8 cellular contexts compared by ENCODE assay signal in genomic region chr1:67700692-67701410, GRCh38. TPM values are rescaled to one million over a fixed set of nuclear protein-coding genes. Genes with fewer than 3 reads are reported as not detected.
DNase-seq lines count a peak whose midpoint lies in the region; ATAC-seq, FAIRE-seq and TF ChIP-seq lines count a peak whose summit lies in the region.

No MANE protein-coding gene starts in this region.

- H3K9ac ChIP-seq in Karpas-422 (ENCODE audit: low read length) = no peak overlapping the region

- H3K36me3 ChIP-seq in pancreas = peaks cover 0 to 5% (median 0%) of the 10 kb centered on the region in 3 donors
- no peaks in the 10 kb centered on the region for H3K36me3 ChIP-seq in Karpas-422 (ENCODE audit: insufficient read depth, low read length)

- no peak overlapping the region for H3K27ac ChIP-seq in pancreas
- H3K27ac ChIP-seq in Karpas-422 (ENCODE audit: low read length) = no peak overlapping the region

- no peak overlapping the region for H3K4me3 ChIP-seq in cardiac fibroblast (replicated peaks in 1 of 2; ENCODE audit: low read depth in 2 of 2, low read length in 2 of 2)
- no peak overlapping the region for H3K4me3 ChIP-seq in pancreas
- H3K4me3 ChIP-seq in Karpas-422 (ENCODE audit: low read length) = no peak overlapping the region

- intact Hi-C loops in pancreas (cut with DNase I) = no loop called here
- intact Hi-C loops in head of caudate nucleus (cut with DNase I) = no loop called here

- TF ChIP-seq CTCF in cardiac fibroblast (IDR thresholded peaks at IDR 0.05; ENCODE audit: low read depth, low read length) (peak; percentile 36), pancreas (IDR thresholded peaks at IDR 0.05) (no peak)

- H3K4me1 ChIP-seq in pancreas (no peaks in the 10 kb centered on the region), Karpas-422 (ENCODE audit: low read length) (no peaks in the 10 kb centered on the region)

- H3K4me2 ChIP-seq in Karpas-422 (ENCODE audit: low read depth, low read length, poor library complexity, severe bottlenecking) = no peak overlapping the region

- H3K79me2 ChIP-seq in Karpas-422 (ENCODE audit: low read length) = no peaks in the 10 kb centered on the region

- FAIRE-seq in pancreas (lab: Jason Lieb, UNC) = no peak

- ATAC-seq in pancreas = peak; percentile 70 to 88 (median 82)

- no peaks in the 10 kb centered on the region for H4K20me1 ChIP-seq in Karpas-422 (ENCODE audit: insufficient read depth, low read depth, low read length)

- no peaks in the 10 kb centered on the region for H3K9me3 ChIP-seq in pancreas
- no peaks in the 10 kb centered on the region for H3K9me3 ChIP-seq in Karpas-422 (ENCODE audit: low read length)

- no peak overlapping the region for H2AFZ ChIP-seq in Karpas-422 (ENCODE audit: low read length)

- no peaks in the 10 kb centered on the region for H3K27me3 ChIP-seq in pancreas
- no peaks in the 10 kb centered on the region for H3K27me3 ChIP-seq in Karpas-422 (ENCODE audit: low read length)

- H3K9me2 ChIP-seq in Karpas-422 (replicated peaks; ENCODE audit: insufficient read depth, low read length) = no peaks in the 10 kb centered on the region

- peak; percentile 60 for DNase-seq in activated CD8-positive, alpha-beta memory T cell treated with anti-CD3 and anti-CD28 coated beads for 24 hours
- no peak for DNase-seq in activated CD8-positive, alpha-beta memory T cell treated with anti-CD3 and anti-CD28 coated beads, Interleukin-2, amount 50 U/mL, for 48 hours
- DNase-seq in NCI-H2196 (lab: John Stamatoyannopoulos, UW; ENCODE audit: unreplicated experiment) = peak; percentile 42
- DNase-seq in cardiac fibroblast (ENCODE audit: low read depth in 2 of 2) = peak; percentile 26 to 60
- DNase-seq in pancreas = no peak
- DNase-seq in head of caudate nucleus = no peak
- no peak for DNase-seq in CD1c-positive myeloid dendritic cell (ENCODE audit: extremely low spot score)
- no peak for DNase-seq in Karpas-422

- 74 to 79% methylated on average over 8 of the region's 8 CpGs for WGBS in pancreas, 2 donors

RNA-seq across cellular contexts. Expression of gene GADD45A, which starts 15.8 kb away (rescaled TPM):
- total RNA-seq in pancreas = 10 to 100 TPM in 5 of 6 donors, 1 to 10 TPM in 1; 7.9 to 16.9 (median 12.7) TPM
- polyA plus RNA-seq in pancreas = 10 to 100 TPM; 16.1 to 17.3 TPM
- 6.5 and 13.3 TPM in 2 replicates for total RNA-seq in Karpas-422 (2014; rRNA removed; shearing (Covaris generic); ENCODE audit: low replicate concordance)

Comparison
In these comparisons a context has a peak if more than half of its experiments do, and no peak if none do; other contexts are left out.
1. DNase-seq: peak in activated CD8-positive, alpha-beta memory T cell treated with anti-CD3 and anti-CD28 coated beads for 24 hours (single experiment), NCI-H2196 (single experiment) and cardiac fibroblast (2 of 2); none in activated CD8-positive, alpha-beta memory T cell treated with anti-CD3 and anti-CD28 coated beads, Interleukin-2, amount 50 U/mL, for 48 hours (single experiment), pancreas (0 of 6), head of caudate nucleus (0 of 42), CD1c-positive myeloid dendritic cell (single experiment) and Karpas-422 (single experiment).